10 cellular contexts compared by ENCODE assay signal in genomic region chr16:11672206-11673090, GRCh38. TPM values are rescaled to one million over a fixed set of nuclear protein-coding genes. Genes with fewer than 3 reads are reported as not detected.
DNase-seq lines count a peak whose midpoint lies in the region; ATAC-seq, FAIRE-seq and TF ChIP-seq lines count a peak whose summit lies in the region.
"Had no signal": no experiment of that assay in that cellular context is flagged by ENCODE, and none has a peak within 500 bp of the region (broad histone marks: within the 10 kb centered on the region; RNA-seq: fewer than 3 reads in every experiment).

No MANE protein-coding gene starts in this region.

- peaks cover 60% of the 10 kb centered on the region for H3K4me1 Mint-ChIP-seq in activated T-cell treated with anti-CD3 and anti-CD28 coated beads, Interleukin-2, amount 50 U/mL, for 4 hours (ENCODE audit: low read depth)

- no peak for TF ChIP-seq RAD21 in H1 (IDR thresholded peaks at IDR 0.05 in 1 of 2, conservative IDR thresholded peaks at IDR 0.05 in 1 of 2; ENCODE audit: low read depth in 2 of 2, low read length in 2 of 2)

- H3K4me2 ChIP-seq in H1 (ENCODE audit: insufficient read depth in 1 of 2, low read depth in 2 of 2, low read length in 2 of 2): no peak overlapping the region

- H3K27me3 ChIP-seq in H1 (replicated peaks in 1 of 4; ENCODE audit: control insufficient read depth in 3 of 4, extremely low read depth in 1 of 4, insufficient read depth in 3 of 4, low read length in 3 of 4) (peaks cover 0 to 2% (median 0%) of the 10 kb centered on the region in 4 experiments; a peak in 2 of 7 replicates), stomach (no peaks in the 10 kb centered on the region), transverse colon (peaks cover 6% of the 10 kb centered on the region)

- H2AFZ ChIP-seq in H1 (ENCODE audit: low read length): no peak overlapping the region

- no peak overlapping the region for H2BK120ac ChIP-seq in H1 (replicated peaks; ENCODE audit: low read depth, low read length)

- no peak overlapping the region for H4K5ac ChIP-seq in H1 (ENCODE audit: insufficient read length, low read depth, low read length)

- intact Hi-C loops in stomach (cut with DNase I; ENCODE audit: low total_unique reads) (no loop called here), transverse colon (cut with DNase I; ENCODE audit: low total_unique reads) (no loop called here)

- no peak overlapping the region for H2BK15ac ChIP-seq in H1 (ENCODE audit: low read length)

- TF ChIP-seq EP300 in H1 (IDR thresholded peaks at IDR 0.05; ENCODE audit: borderline replicate concordance in 1 of 2, low read depth in 2 of 2, low read length in 2 of 2) (no peak), stomach (IDR thresholded peaks at IDR 0.05) (no peak), transverse colon (IDR thresholded peaks at IDR 0.05; ENCODE audit: low read depth) (no peak)

- H3K36me3 ChIP-seq in H1 (ENCODE audit: control insufficient read depth in 2 of 4, insufficient read depth in 4 of 4, low read length in 3 of 4) (peaks cover 3 to 17% (median 14%) of the 10 kb centered on the region in 4 experiments; a peak in 6 of 8 replicates), stomach (peaks cover 15 to 21% (median 19%) of the 10 kb centered on the region in 4 donors), transverse colon (no peaks in the 10 kb centered on the region)

- no peak overlapping the region; a peak in 1 of 7 replicates for H3K9ac ChIP-seq in H1 (replicated peaks in 1 of 4; ENCODE audit: extremely low read depth in 1 of 4, low read depth in 3 of 4, low read length in 3 of 4)

- H3K23me2 ChIP-seq in H1 (ENCODE audit: low read depth, low read length): peaks cover 5% of the 10 kb centered on the region; the same call in 1 of the 2 replicates

- no peaks in the 10 kb centered on the region for H3K9me3 Mint-ChIP-seq in activated T-cell treated with anti-CD3 and anti-CD28 coated beads, Interleukin-2, amount 50 U/mL, for 4 hours

- TF ChIP-seq POLR2A in H1 (IDR thresholded peaks at IDR 0.05; ENCODE audit: control extremely low read depth in 1 of 2, low read depth in 2 of 2, low read length in 2 of 2) (no peak), stomach (IDR thresholded peaks at IDR 0.05) (no peak), transverse colon (IDR thresholded peaks at IDR 0.05) (no peak)

- no peaks in the 10 kb centered on the region for H3K27me3 Mint-ChIP-seq in activated T-cell treated with anti-CD3 and anti-CD28 coated beads, Interleukin-2, amount 50 U/mL, for 4 hours (ENCODE audit: low read depth)

- in situ Hi-C loops in transverse colon (cut with MboI; ENCODE audit: low pct_ligation_motif_present in 1 of 4, low pct_unique_long_range_greater_than_20kb in 1 of 4, low sequenced_read_pairs in 3 of 4): no loop called here

- no peak overlapping the region for H2BK20ac ChIP-seq in H1 (ENCODE audit: low read length)

- H3K4me3 ChIP-seq in H1 (ENCODE audit: extremely low read depth in 1 of 4, insufficient read depth in 2 of 4, low read depth in 3 of 4, low read length in 4 of 4) (no peak overlapping the region), stomach (no peak overlapping the region), transverse colon (no peak overlapping the region)

- no peak overlapping the region for H2BK12ac ChIP-seq in H1 (ENCODE audit: low read depth, low read length)

- H4K91ac ChIP-seq in H1 (replicated peaks; ENCODE audit: insufficient read length, low read length): no peak overlapping the region

- H2BK5ac ChIP-seq in H1 (ENCODE audit: low read depth, low read length): peak overlapping the region; percentile 78

- no peak overlapping the region for H3K23ac ChIP-seq in H1 (ENCODE audit: insufficient read length)

- ATAC-seq in activated T-cell treated with anti-CD3 and anti-CD28 coated beads, Interleukin-2, amount 50 U/mL, for 4 hours: no peak
- no peak for ATAC-seq in HG02763 (IDR thresholded peaks at IDR 0.05; ENCODE audit: unreplicated experiment)
- ATAC-seq: SK-N-SH treated with all-trans-retinoic acid at 6 μM for 48 hours had no signal

- no peak for FAIRE-seq in H1 (lab: Jason Lieb, UNC)

- H3K4ac ChIP-seq in H1 (replicated peaks; ENCODE audit: insufficient read length, low read depth, low read length): no peak overlapping the region

- H3K79me1 ChIP-seq in H1 (ENCODE audit: low read depth, low read length): peaks cover 30% of the 10 kb centered on the region

- WGBS in H1 (ENCODE audit: extremely low coverage in 1 of 2, insufficient coverage in 1 of 2, insufficient read length in 1 of 2, insufficient replicate concordance in 2 of 2, low coverage in 1 of 2, low lambda C conversion rate in 2 of 2, missing lambda C conversion rate in 1 of 2), 2 experiments: 96% methylated on average over 22 of the region's 25 CpGs; no CpG with 5 or more reads in 1 of the 2 experiments
- 74 to 84% (median 84%) methylated on average over 23 to 25 of the region's 25 CpGs for WGBS in stomach, 5 donors
- WGBS in transverse colon (ENCODE audit: low coverage in 1 of 2), 2 donors: 77 to 81% methylated on average over 16 to 25 of the region's 25 CpGs

- H3K56ac ChIP-seq in H1 (replicated peaks; ENCODE audit: insufficient read length, low read depth, low read length): no peak overlapping the region

- peaks cover 8% of the 10 kb centered on the region for H3K36me3 Mint-ChIP-seq in activated T-cell treated with anti-CD3 and anti-CD28 coated beads, Interleukin-2, amount 50 U/mL, for 4 hours (ENCODE audit: insufficient read depth)

- H3K14ac ChIP-seq in H1 (ENCODE audit: insufficient read length): no peak overlapping the region

- H3K79me2 ChIP-seq in H1 (ENCODE audit: control insufficient read depth in 1 of 2, insufficient read depth in 2 of 2, low read length in 2 of 2): peaks cover 14 to 64% of the 10 kb centered on the region in 2 experiments

- CTCF ChIA-PET in H1 (lab: Charles Lee; ENCODE audit: partially characterized antibody): interaction anchor here (0.8 to 1.4 kb wide), 5 partner anchors 17 to 285 kb away, joined by 3 to 4 read pairs (median 3); no protein-coding TSS in a partner anchor

- TF ChIP-seq CTCF in H1 (IDR thresholded peaks at IDR 0.05; ENCODE audit: control extremely low read depth in 1 of 3, insufficient read depth in 1 of 3, low read depth in 1 of 3, low read length in 3 of 3) (no peak), stomach (IDR thresholded peaks at IDR 0.05) (no peak), transverse colon (IDR thresholded peaks at IDR 0.05) (no peak)

- no peak for DNase-seq in activated T-cell treated with anti-CD3 and anti-CD28 coated beads, Interleukin-2, amount 50 U/mL, for 4 hours
- no peak for DNase-seq in activated T-cell treated with anti-CD3 and anti-CD28 coated beads, Interleukin-2, amount 50 U/mL, for 1 hour
- peak; percentile 10 for DNase-seq in OCI-M1 (lab: John Stamatoyannopoulos, UW)
- DNase-seq in H1 (ENCODE audit: low read depth in 1 of 2, low spot score in 2 of 2): no peak
- DNase-seq in stomach: no peak
- no peak for DNase-seq in T-helper 9 cell
- DNase-seq in transverse colon: no peak
- DNase-seq: IMR-90 had no signal

- H4K8ac ChIP-seq in H1 (ENCODE audit: extremely low read depth, insufficient read depth, low read length): peak overlapping the region; percentile 57

- H4K20me1 ChIP-seq in H1 (replicated peaks in 1 of 2; ENCODE audit: control insufficient read depth in 1 of 2, insufficient read depth in 2 of 2, low read length in 2 of 2): peaks cover 34 to 69% of the 10 kb centered on the region in 2 experiments

- peak overlapping the region; percentile 49 for H3K4me3 Mint-ChIP-seq in activated T-cell treated with anti-CD3 and anti-CD28 coated beads, Interleukin-2, amount 50 U/mL, for 4 hours

- 0 out of 2 replicates have a peak overlapping the region, but pooled peaks have one; percentile 72 for H2AK5ac ChIP-seq in H1 (ENCODE audit: low read depth, low read length)

- H3K27ac ChIP-seq in H1 (ENCODE audit: low read depth, low read length) (no peak overlapping the region), stomach (peak overlapping the region; percentile 16 to 89 (median 55)), transverse colon (peak overlapping the region in 2 of 4 donors; percentile 30)

- H3K9me3 ChIP-seq in H1 (ENCODE audit: insufficient read depth in 2 of 2, low read depth in 1 of 2, low read length in 1 of 2): no peaks in the 10 kb centered on the region
- no peaks in the 10 kb centered on the region for H3K9me3 ChIP-seq in stomach
- H3K9me3 ChIP-seq in transverse colon: no peaks in the 10 kb centered on the region

- H3K4me1 ChIP-seq in H1 (replicated peaks in 1 of 4; ENCODE audit: control insufficient read depth in 3 of 4, insufficient read depth in 4 of 4, low read length in 3 of 4) (peaks cover 5 to 31% (median 22%) of the 10 kb centered on the region in 4 experiments), stomach (peaks cover 66 to 92% (median 88%) of the 10 kb centered on the region in 4 donors), transverse colon (peaks cover 12 to 68% (median 34%) of the 10 kb centered on the region in 4 donors)

- H3K18ac ChIP-seq in H1 (ENCODE audit: extremely low read depth, low read length): no peak overlapping the region

- POLR2A ChIA-PET in H1 (lab: Charles Lee; ENCODE audit: partially characterized antibody): interaction anchor here (0.6 to 2.0 kb wide), 4 partner anchors 10 to 177 kb away, joined by 3 to 6 read pairs (median 3); no protein-coding TSS in a partner anchor

TF ChIP-seq in H1, 55 proteins besides CTCF, POLR2A, EP300 and RAD21 (continues in another document):
- TF ChIP-seq HDAC6 (IDR thresholded peaks at IDR 0.05; ENCODE audit: low read depth, low read length): no peak
- TF ChIP-seq KDM5A (IDR thresholded peaks at IDR 0.05; ENCODE audit: low read length): no peak
- no peak for TF ChIP-seq SUZ12 (IDR thresholded peaks at IDR 0.05; ENCODE audit: low read length)

RNA-seq across cellular contexts. Expression of gene SNN, which starts 4.2 kb away (rescaled TPM):
- total RNA-seq in activated T-cell treated with anti-CD3 and anti-CD28 coated beads, Interleukin-2, amount 50 U/mL, for 4 hours: 1 to 10 TPM; 6.5 to 8.3 (median 7.6) TPM
- total RNA-seq in H1 (2021; fragmentation: NEBNext Ultra II Directional; extraction: Animal tissue kit (Norgen Biotek cat#: 25700)): 60.6 and 66.9 TPM in 2 replicates
- polyA plus RNA-seq in H1 (2011; rRNA removed): 37.4 and 53.4 TPM in 2 replicates
- polyA plus RNA-seq in H1 (2011; cell fraction: cytosol; rRNA removed): 52.8 TPM
- 43.9 TPM for polyA plus RNA-seq in H1 (2011; cell fraction: nucleus; rRNA removed)
- polyA plus RNA-seq in H1 (2012, experiment 1 of 2): 51.0 to 60.1 TPM (median 55.9 TPM) in 4 replicates
- 48.7 TPM for polyA plus RNA-seq in H1 (2012, experiment 2 of 2)
- polyA plus RNA-seq in H1 (2013, experiment 1 of 2): 34.2 TPM
- polyA plus RNA-seq in H1 (2013, experiment 2 of 2): 39.2 TPM
- polyA minus RNA-seq in H1 (2011; rRNA and poly(A)+ RNA removed): 33.4 and 34.6 TPM in 2 replicates
- polyA minus RNA-seq in H1 (2011; cell fraction: cytosol; rRNA and poly(A)+ RNA removed): 23.3 TPM
- 24.7 TPM for polyA minus RNA-seq in H1 (2011; cell fraction: nucleus; rRNA and poly(A)+ RNA removed)
- 10 to 100 TPM in 4 of 5 donors, 1 to 10 TPM in 1; 2.9 to 25.0 (median 16.0) TPM for total RNA-seq in stomach
- 10 to 100 TPM in 2 of 3 donors, 1 to 10 TPM in 1; 8.5 to 14.0 (median 11.3) TPM for polyA plus RNA-seq in stomach
- 10 to 100 TPM in 2 of 4 donors, 1 to 10 TPM in 2; 4.9 to 12.3 (median 8.6) TPM for total RNA-seq in transverse colon
